Comparison of ENCODE assay signal across 8 cellular contexts in genomic region chr1:147669475-147670318, GRCh38. TPM values are rescaled to one million over a fixed set of nuclear protein-coding genes. Genes with fewer than 3 reads are reported as not detected.
DNase-seq lines count a peak whose midpoint lies in the region; ATAC-seq, FAIRE-seq and TF ChIP-seq lines count a peak whose summit lies in the region.

No MANE protein-coding gene starts in this region.

- H3K4me1 ChIP-seq in endothelial cell of umbilical vein (ENCODE audit: control insufficient read depth, extremely low read depth, insufficient read depth, low read length) (peaks cover 10% of the 10 kb centered on the region), mononuclear cell (ENCODE audit: insufficient read depth, low read length) (peaks cover 14% of the 10 kb centered on the region)

- no peaks in the 10 kb centered on the region for H3K9me1 ChIP-seq in endothelial cell of umbilical vein (replicated peaks; ENCODE audit: control insufficient read depth, extremely low read depth, insufficient read depth, low read length)

- peak; percentile 70 for FAIRE-seq in endothelial cell of umbilical vein (lab: Jason Lieb, UNC)

- H3K4me1 Mint-ChIP-seq in activated CD8-positive, alpha-beta T cell treated with anti-CD3 and anti-CD28 coated beads for 36 hours (ENCODE audit: low read depth) = peaks cover 20% of the 10 kb centered on the region
- peaks cover 7 to 18% of the 10 kb centered on the region in 2 donors for H3K4me1 Mint-ChIP-seq in stimulated activated naive B cell treated with anti-CD40 and anti-IgM and Interleukin-4, amounts not matched to agents 10 μg/mL and 1 μg/mL and 100 μg/mL, for 72 hours

- H3K4me3 ChIP-seq in endothelial cell of umbilical vein (replicated peaks in 1 of 3; ENCODE audit: insufficient read depth in 1 of 3, low read depth in 1 of 3, low read length in 3 of 3) (peak overlapping the region; percentile 57 to 79 (median 76)), mononuclear cell (ENCODE audit: low read length) (peak overlapping the region; percentile 69)

- dilution Hi-C loops in endothelial cell of umbilical vein (cut with MboI; ENCODE audit: extremely low pct_ligation_motif_present, low sequenced_read_pairs) = no loop called here

- H3K27ac ChIP-seq in endothelial cell of umbilical vein (ENCODE audit: insufficient read depth, low read depth, low read length) = no peak overlapping the region

- CTCF ChIA-PET in activated CD8-positive, alpha-beta T cell treated with anti-CD3 and anti-CD28 coated beads for 36 hours (lab: Charles Lee) = interaction anchor here (1.1 to 2.2 kb wide), 4 partner anchors 28 to 219 kb away, joined by 3 to 10 read pairs (median 4); no protein-coding TSS in a partner anchor
- CTCF ChIA-PET in endothelial cell of umbilical vein (lab: Charles Lee) = interaction anchor here (0.7 to 1.6 kb wide), 9 partner anchors 9 to 223 kb away, joined by 3 to 12 read pairs (median 5); no protein-coding TSS in a partner anchor

- H3K36me3 ChIP-seq in endothelial cell of umbilical vein (ENCODE audit: control insufficient read depth in 2 of 2, extremely low read depth in 1 of 2, insufficient read depth in 2 of 2, low read length in 2 of 2) = no peaks in the 10 kb centered on the region

- H3K27me3 Mint-ChIP-seq in activated CD8-positive, alpha-beta T cell treated with anti-CD3 and anti-CD28 coated beads for 36 hours = peaks cover 4% of the 10 kb centered on the region
- H3K27me3 Mint-ChIP-seq in stimulated activated naive B cell treated with anti-CD40 and anti-IgM and Interleukin-4, amounts not matched to agents 10 μg/mL and 1 μg/mL and 100 μg/mL, for 72 hours = peaks cover 12 to 14% of the 10 kb centered on the region in 2 donors

- H3K79me2 ChIP-seq in endothelial cell of umbilical vein (ENCODE audit: control insufficient read depth, insufficient read depth, low read length) = no peaks in the 10 kb centered on the region

- H3K9me3 ChIP-seq in endothelial cell of umbilical vein (replicated peaks; ENCODE audit: control insufficient read depth, insufficient read depth, low read length) (no peaks in the 10 kb centered on the region), mononuclear cell (ENCODE audit: low read depth, low read length) (no peaks in the 10 kb centered on the region)

- no peak for TF ChIP-seq POLR2A in endothelial cell of umbilical vein (IDR thresholded peaks at IDR 0.05; ENCODE audit: low read depth, low read length)

- BruUV-seq in endothelial cell of umbilical vein (replicated peaks; lab: Mats Ljungman, UMichigan) = no TSS peak

- no peaks in the 10 kb centered on the region for H3K9me3 Mint-ChIP-seq in activated CD8-positive, alpha-beta T cell treated with anti-CD3 and anti-CD28 coated beads for 36 hours
- no peaks in the 10 kb centered on the region for H3K9me3 Mint-ChIP-seq in stimulated activated naive B cell treated with anti-CD40 and anti-IgM and Interleukin-4, amounts not matched to agents 10 μg/mL and 1 μg/mL and 100 μg/mL, for 72 hours

- H3K36me3 Mint-ChIP-seq in activated CD8-positive, alpha-beta T cell treated with anti-CD3 and anti-CD28 coated beads for 36 hours (ENCODE audit: low read depth) = no peaks in the 10 kb centered on the region
- no peaks in the 10 kb centered on the region for H3K36me3 Mint-ChIP-seq in stimulated activated naive B cell treated with anti-CD40 and anti-IgM and Interleukin-4, amounts not matched to agents 10 μg/mL and 1 μg/mL and 100 μg/mL, for 72 hours

- peak overlapping the region; percentile 4 for H3K9ac ChIP-seq in endothelial cell of umbilical vein (replicated peaks; ENCODE audit: extremely low read depth, insufficient read depth, low read length)

- H3K27me3 ChIP-seq in endothelial cell of umbilical vein (ENCODE audit: control insufficient read depth in 2 of 2, insufficient read depth in 2 of 2, low read length in 2 of 2) = no peaks in the 10 kb centered on the region
- H3K27me3 ChIP-seq in mononuclear cell (ENCODE audit: insufficient read depth, low read length) = no peaks in the 10 kb centered on the region

- peak overlapping the region; percentile 92 for H2AFZ ChIP-seq in endothelial cell of umbilical vein (ENCODE audit: low read depth, low read length)

- POLR2A ChIA-PET in activated CD8-positive, alpha-beta T cell treated with anti-CD3 and anti-CD28 coated beads for 36 hours (lab: Charles Lee) = interaction anchor here (2.1 kb wide), 1 partner anchor 24 kb away, joined by 4 read pairs; no protein-coding TSS in a partner anchor
- POLR2A ChIA-PET in endothelial cell of umbilical vein (lab: Charles Lee) = interaction anchor here (0.6 to 1.5 kb wide), 4 partner anchors 9 to 128 kb away, joined by 3 to 4 read pairs (median 3); partner anchors contain the start of gene BCL9

- peak; percentile 30 for ATAC-seq in GM18499 (IDR thresholded peaks at IDR 0.05; ENCODE audit: insufficient read depth, unreplicated experiment)
- ATAC-seq in HG02938 (IDR thresholded peaks at IDR 0.05; ENCODE audit: unreplicated experiment) = peak; percentile 37
- ATAC-seq in activated CD8-positive, alpha-beta T cell treated with anti-CD3 and anti-CD28 coated beads for 36 hours = peak; percentile 57
- peak; percentile 56 to 57 for ATAC-seq in stimulated activated naive B cell treated with anti-CD40 and anti-IgM and Interleukin-4, amounts not matched to agents 10 μg/mL and 1 μg/mL and 100 μg/mL, for 72 hours (replicated peaks)

- peak; percentile 50 for DNase-seq in A172 (ENCODE audit: low spot score)
- DNase-seq in NCI-H2227 treated with DMSO at 0.1 percent for 48 hours (lab: John Stamatoyannopoulos, UW) = peak; percentile 61
- DNase-seq in activated CD8-positive, alpha-beta T cell treated with anti-CD3 and anti-CD28 coated beads for 36 hours = peak; percentile 64
- peak; percentile 60 for DNase-seq in endothelial cell of umbilical vein (ENCODE audit: low read depth, low spot score)
- peak; percentile 21 for DNase-seq in stimulated activated naive B cell treated with anti-CD40 and anti-IgM and Interleukin-4, amounts not matched to agents 10 μg/mL and 1 μg/mL and 100 μg/mL, for 72 hours

- H4K20me1 ChIP-seq in endothelial cell of umbilical vein (replicated peaks; ENCODE audit: control insufficient read depth, extremely low read depth, insufficient read depth, low read length) = no peaks in the 10 kb centered on the region

- no peak for TF ChIP-seq CTCF in activated CD8-positive, alpha-beta T cell treated with anti-CD3 and anti-CD28 coated beads for 36 hours (IDR thresholded peaks at IDR 0.05)
- TF ChIP-seq CTCF in endothelial cell of umbilical vein (IDR thresholded peaks at IDR 0.05; ENCODE audit: extremely low read depth in 1 of 2, insufficient read depth in 1 of 2, low read depth in 1 of 2, low read length in 2 of 2) = no peak

- intact Hi-C loops in activated CD8-positive, alpha-beta T cell treated with anti-CD3 and anti-CD28 coated beads for 36 hours (cut with micrococcal nuclease) = no loop called here
- intact Hi-C loops in endothelial cell of umbilical vein (cut with micrococcal nuclease) = loop anchor here (1.0 to 2.0 kb wide), 3 partner anchors 29 to 112 kb away; no protein-coding TSS in a partner anchor

- H3K4me2 ChIP-seq in endothelial cell of umbilical vein (ENCODE audit: insufficient read depth, low read length) = peak overlapping the region; percentile 72

- peak overlapping the region; percentile 90 for H3K4me3 Mint-ChIP-seq in activated CD8-positive, alpha-beta T cell treated with anti-CD3 and anti-CD28 coated beads for 36 hours
- H3K4me3 Mint-ChIP-seq in stimulated activated naive B cell treated with anti-CD40 and anti-IgM and Interleukin-4, amounts not matched to agents 10 μg/mL and 1 μg/mL and 100 μg/mL, for 72 hours = peak overlapping the region; percentile 92 to 93

- H3K27ac Mint-ChIP-seq in activated CD8-positive, alpha-beta T cell treated with anti-CD3 and anti-CD28 coated beads for 36 hours = peak overlapping the region; percentile 85
- peak overlapping the region; percentile 49 for H3K27ac Mint-ChIP-seq in stimulated activated naive B cell treated with anti-CD40 and anti-IgM and Interleukin-4, amounts not matched to agents 10 μg/mL and 1 μg/mL and 100 μg/mL, for 72 hours

TF ChIP-seq in endothelial cell of umbilical vein, 7 proteins besides CTCF, POLR2A, EP300 and RAD21:
- TF ChIP-seq EZH2 (IDR thresholded peaks at IDR 0.05; ENCODE audit: borderline replicate concordance, low read depth, low read length, severe bottlenecking) = no peak
- TF ChIP-seq GATA2 (IDR thresholded peaks at IDR 0.05; ENCODE audit: insufficient read depth, insufficient read length, low read depth, low read length) = no peak
- no peak for TF ChIP-seq POLR2AphosphoS5 (IDR thresholded peaks at IDR 0.05; ENCODE audit: insufficient read depth, low read depth, low read length)
- no peak for TF ChIP-seq JUN (IDR thresholded peaks at IDR 0.05; ENCODE audit: borderline replicate concordance, insufficient read depth, insufficient read length, low read depth)
- TF ChIP-seq FOS (IDR thresholded peaks at IDR 0.05; ENCODE audit: borderline replicate concordance, insufficient read depth, low read length) = no peak
- no peak for TF ChIP-seq MYC (IDR thresholded peaks at IDR 0.05; ENCODE audit: low read depth, low read length)
- no peak for TF ChIP-seq MAX (IDR thresholded peaks at IDR 0.05; ENCODE audit: insufficient read depth, insufficient read length)

RNA-seq across cellular contexts. Expression of gene ACP6, which starts 0.6 kb away (rescaled TPM):
- 7.5 and 14.7 TPM in 2 replicates for total RNA-seq in A172 (2014; rRNA removed; shearing (Covaris generic))
- total RNA-seq in activated CD8-positive, alpha-beta T cell treated with anti-CD3 and anti-CD28 coated beads for 36 hours = 10 to 100 TPM; 16.9 to 20.9 TPM
- total RNA-seq in endothelial cell of umbilical vein (9.4 and 11.1 TPM in 2 replicates), mononuclear cell (4.2 TPM)
- polyA plus RNA-seq in endothelial cell of umbilical vein = 7.0 and 7.1 TPM in 2 replicates
- polyA plus RNA-seq in endothelial cell of umbilical vein (2011; cell fraction: cytosol; rRNA removed) = 5.1 and 6.5 TPM in 2 replicates
- polyA plus RNA-seq in endothelial cell of umbilical vein (2011; cell fraction: nucleus; rRNA removed) = 34.6 and 35.2 TPM in 2 replicates
- polyA plus RNA-seq in endothelial cell of umbilical vein (2012) = 4.4 and 8.6 TPM in 2 replicates
- 5.8 and 9.4 TPM in 2 replicates for polyA minus RNA-seq in endothelial cell of umbilical vein
- 15.8 TPM for polyA minus RNA-seq in endothelial cell of umbilical vein (2011; cell fraction: cytosol; rRNA and poly(A)+ RNA removed)
- polyA minus RNA-seq in endothelial cell of umbilical vein (2011; cell fraction: nucleus; rRNA and poly(A)+ RNA removed) = 7.8 and 10.3 TPM in 2 replicates
